In genomic region chr1:112532074-112532473, GRCh38 we compare ENCODE assay signal across 12 cellular contexts. TPM values are rescaled to one million over a fixed set of nuclear protein-coding genes. Genes with fewer than 3 reads are reported as not detected.
"Had no signal": no experiment of that assay in that cellular context is flagged by ENCODE, and none has a peak within 500 bp of the region (broad histone marks: within the 10 kb centered on the region; RNA-seq: fewer than 3 reads in every experiment).

No MANE protein-coding gene starts in this region.

- H3K4me1 Mint-ChIP-seq: activated CD8-positive, alpha-beta memory T cell treated with anti-CD3 and anti-CD28 coated beads, Interleukin-2, amount 10 ng/mL, durations not matched to agents 7 days and 5 days; activated naive CD8-positive, alpha-beta T cell treated with anti-CD3 and anti-CD28 coated beads for 36 hours had no signal

- H3K27me3 ChIP-seq: foreskin keratinocyte, left lung, neutrophil, stomach had no signal

- DNase-seq: activated CD4-positive, alpha-beta T cell treated with anti-CD3 and anti-CD28 coated beads, Interleukin-2, amount 50 U/mL, for 4 hours; activated CD8-positive, alpha-beta memory T cell treated with anti-CD3 and anti-CD28 coated beads, Interleukin-2, amount 10 ng/mL, durations not matched to agents 7 days and 5 days; activated effector memory CD4-positive, alpha-beta T cell treated with Interleukin-2 at 50 U/mL for 16 hours; activated naive CD8-positive, alpha-beta T cell treated with anti-CD3 and anti-CD28 coated beads for 36 hours; activated T-cell treated with anti-CD3 and anti-CD28 coated beads, Interleukin-2, amount 50 U/mL, for 24 hours; foreskin keratinocyte; left lung; stimulated activated CD4-positive, alpha-beta T cell treated with anti-CD3 and anti-CD28 coated beads, Interleukin-4, amount 100 ng/mL, for 4 hours; stomach; T-helper 2 cell had no signal

- H3K4me1 ChIP-seq: foreskin keratinocyte, left lung, stomach had no signal

- ATAC-seq: activated CD8-positive, alpha-beta memory T cell treated with anti-CD3 and anti-CD28 coated beads, Interleukin-2, amount 10 ng/mL, durations not matched to agents 7 days and 5 days; foreskin keratinocyte; left lung had no signal

- H3K4me3 ChIP-seq: left lung, stomach had no signal

- H3K9me3 Mint-ChIP-seq: activated naive CD8-positive, alpha-beta T cell treated with anti-CD3 and anti-CD28 coated beads for 36 hours; activated T-cell treated with anti-CD3 and anti-CD28 coated beads, Interleukin-2, amount 50 U/mL, for 24 hours had no signal

- H3K27me3 Mint-ChIP-seq: activated CD8-positive, alpha-beta memory T cell treated with anti-CD3 and anti-CD28 coated beads, Interleukin-2, amount 10 ng/mL, durations not matched to agents 7 days and 5 days; activated naive CD8-positive, alpha-beta T cell treated with anti-CD3 and anti-CD28 coated beads for 36 hours; activated T-cell treated with anti-CD3 and anti-CD28 coated beads, Interleukin-2, amount 50 U/mL, for 24 hours; progenitor cell of endocrine pancreas had no signal

- H3K36me3 ChIP-seq: neutrophil had no signal

- H3K36me3 Mint-ChIP-seq: activated CD8-positive, alpha-beta memory T cell treated with anti-CD3 and anti-CD28 coated beads, Interleukin-2, amount 10 ng/mL, durations not matched to agents 7 days and 5 days; activated naive CD8-positive, alpha-beta T cell treated with anti-CD3 and anti-CD28 coated beads for 36 hours had no signal

- H3K27ac Mint-ChIP-seq: activated CD8-positive, alpha-beta memory T cell treated with anti-CD3 and anti-CD28 coated beads, Interleukin-2, amount 10 ng/mL, durations not matched to agents 7 days and 5 days; activated naive CD8-positive, alpha-beta T cell treated with anti-CD3 and anti-CD28 coated beads for 36 hours; activated T-cell treated with anti-CD3 and anti-CD28 coated beads, Interleukin-2, amount 50 U/mL, for 24 hours; progenitor cell of endocrine pancreas had no signal

- H3K4me3 Mint-ChIP-seq: activated CD8-positive, alpha-beta memory T cell treated with anti-CD3 and anti-CD28 coated beads, Interleukin-2, amount 10 ng/mL, durations not matched to agents 7 days and 5 days; activated naive CD8-positive, alpha-beta T cell treated with anti-CD3 and anti-CD28 coated beads for 36 hours; activated T-cell treated with anti-CD3 and anti-CD28 coated beads, Interleukin-2, amount 50 U/mL, for 24 hours had no signal

- H3K9me3 ChIP-seq: left lung, neutrophil, stomach had no signal

- H3K27ac ChIP-seq: foreskin keratinocyte, left lung, neutrophil, stomach had no signal

RNA-seq across cellular contexts. Expression of gene WNT2B, which starts 23.3 kb away (rescaled TPM):
- total RNA-seq: activated naive CD8-positive, alpha-beta T cell treated with anti-CD3 and anti-CD28 coated beads for 36 hours had no signal
